In genomic region chr11:3710485-3711259, GRCh38 we compare ENCODE assay signal across 13 cellular contexts. TPM values are rescaled to one million over a fixed set of nuclear protein-coding genes. Genes with fewer than 3 reads are reported as not detected.
DNase-seq lines count a peak whose midpoint lies in the region; ATAC-seq, FAIRE-seq and TF ChIP-seq lines count a peak whose summit lies in the region.
"Had no signal": no experiment of that assay in that cellular context is flagged by ENCODE, and none has a peak within 500 bp of the region (broad histone marks: within the 10 kb centered on the region; RNA-seq: fewer than 3 reads in every experiment).

No MANE protein-coding gene starts in this region.

- FAIRE-seq in HepG2 (lab: Jason Lieb, UNC) (no peak), GM12891 (lab: Jason Lieb, UNC) (no peak)

- H2AFZ ChIP-seq in HepG2 (ENCODE audit: low read length) = no peak overlapping the region

- H3K27ac ChIP-seq in HepG2 (ENCODE audit: extremely low read length, insufficient read depth, low read length) (no peak overlapping the region), right lobe of liver (peak overlapping the region in 1 of 3 donors; percentile 44), iPS-18a (ENCODE audit: low read length) (peak overlapping the region; percentile 80)
- H3K27ac ChIP-seq: VCaP had no signal

- H3K9me3 ChIP-seq in HepG2 (ENCODE audit: low read length) (no peaks in the 10 kb centered on the region), right lobe of liver (no peaks in the 10 kb centered on the region), iPS-18a (ENCODE audit: control insufficient read depth, low read depth, low read length) (no peaks in the 10 kb centered on the region)

- H3K4me3 Mint-ChIP-seq in activated T-helper 2 cell treated with anti-CD3 and anti-CD28 coated beads, Interferon-gamma antibody, Interleukin-2, Interleukin-4, amounts not matched to agents 10 μg/mL and 5 μg/mL and 100 μg/mL, durations not matched to agents 14 hours and 24 hours and 36 hours (ENCODE audit: low read depth) = no peak overlapping the region

- peaks cover 4% of the 10 kb centered on the region for H3K4me1 Mint-ChIP-seq in activated T-helper 2 cell treated with anti-CD3 and anti-CD28 coated beads, Interferon-gamma antibody, Interleukin-2, Interleukin-4, amounts not matched to agents 10 μg/mL and 5 μg/mL and 100 μg/mL, durations not matched to agents 14 hours and 24 hours and 36 hours (ENCODE audit: low read depth)

- TF ChIP-seq POLR2A in HepG2 (IDR thresholded peaks at IDR 0.05; ENCODE audit: insufficient read depth in 1 of 2, low read depth in 2 of 2, low read length in 2 of 2) = no peak
- no peak for TF ChIP-seq POLR2A in right lobe of liver (IDR thresholded peaks at IDR 0.05)
- no peak for TF ChIP-seq POLR2A in GM12891 (IDR thresholded peaks at IDR 0.05; ENCODE audit: low read depth, low read length)

- peaks cover 72% of the 10 kb centered on the region for H3K36me3 Mint-ChIP-seq in activated T-helper 2 cell treated with anti-CD3 and anti-CD28 coated beads, Interferon-gamma antibody, Interleukin-2, Interleukin-4, amounts not matched to agents 10 μg/mL and 5 μg/mL and 100 μg/mL, durations not matched to agents 14 hours and 24 hours and 36 hours (ENCODE audit: low read depth)

- H3K4me3 ChIP-seq in HepG2 (replicated peaks in 1 of 3; ENCODE audit: insufficient read depth in 1 of 3, low read depth in 2 of 3, low read length in 3 of 3) = no peak overlapping the region
- H3K4me3 ChIP-seq in right lobe of liver = no peak overlapping the region
- peak overlapping the region; percentile 50 for H3K4me3 ChIP-seq in iPS-18a (ENCODE audit: low read length)

- H3K36me3 ChIP-seq in HepG2 (replicated peaks in 1 of 2; ENCODE audit: control insufficient read depth in 1 of 2, insufficient read depth in 2 of 2, low read length in 2 of 2) (peaks cover 6 to 73% of the 10 kb centered on the region in 2 experiments), right lobe of liver (peaks cover 0 to 30% (median 12%) of the 10 kb centered on the region in 4 donors), iPS-18a (ENCODE audit: control insufficient read depth, low read depth, low read length) (peaks cover 67% of the 10 kb centered on the region)

- no peaks in the 10 kb centered on the region; the same call in 1 of the 2 replicates for H4K20me1 ChIP-seq in HepG2 (ENCODE audit: insufficient read depth, low read length)

- ATAC-seq in HepG2 (no peak), right lobe of liver (no peak), HG03442 (IDR thresholded peaks at IDR 0.05; ENCODE audit: unreplicated experiment) (no peak), HG03097 (IDR thresholded peaks at IDR 0.05; ENCODE audit: low FRiP score, unreplicated experiment) (no peak)

- TF ChIP-seq CTCF in HepG2 (CRISPR knock-in tag; IDR thresholded peaks at IDR 0.05) (no peak), right lobe of liver (IDR thresholded peaks at IDR 0.05) (no peak)

- 86% methylated on average over 3 of the region's 4 CpGs for WGBS in HepG2 (ENCODE audit: low lambda C conversion rate)
- WGBS in right lobe of liver (ENCODE audit: insufficient coverage, low coverage, low lambda C conversion rate, missing lambda C conversion rate) = 85% methylated on average over 4 of the region's 4 CpGs

- POLR2A ChIA-PET in HepG2 (lab: Yijun Ruan, JAX) = no interaction called here

- TF ChIP-seq EP300 in HepG2 (IDR thresholded peaks at IDR 0.05; ENCODE audit: low read depth in 2 of 2, low read length in 2 of 2) (no peak), HepG2 (CRISPR knock-in tag; IDR thresholded peaks at IDR 0.05; ENCODE audit: borderline replicate concordance) (no peak)

- no peaks in the 10 kb centered on the region for H3K27me3 Mint-ChIP-seq in activated T-helper 2 cell treated with anti-CD3 and anti-CD28 coated beads, Interferon-gamma antibody, Interleukin-2, Interleukin-4, amounts not matched to agents 10 μg/mL and 5 μg/mL and 100 μg/mL, durations not matched to agents 14 hours and 24 hours and 36 hours (ENCODE audit: low read depth)

- peak overlapping the region; percentile 76 for H3K27ac Mint-ChIP-seq in activated T-helper 2 cell treated with anti-CD3 and anti-CD28 coated beads, Interferon-gamma antibody, Interleukin-2, Interleukin-4, amounts not matched to agents 10 μg/mL and 5 μg/mL and 100 μg/mL, durations not matched to agents 14 hours and 24 hours and 36 hours

- no peaks in the 10 kb centered on the region for H3K79me2 ChIP-seq in HepG2 (ENCODE audit: insufficient read depth, low read length)

- CTCF ChIA-PET in HepG2 (lab: Yijun Ruan, JAX; ENCODE audit: low intra/inter-chr PET ratio, low total read pairs) = no interaction called here

- no TSS peak for BruUV-seq in HepG2 (replicated peaks; lab: Mats Ljungman, UMichigan)

- DNase-seq in HepG2 (ENCODE audit: low spot score) = no peak
- no peak for DNase-seq in right lobe of liver
- DNase-seq in activated T-helper 2 cell treated with anti-CD3 and anti-CD28 coated beads, Interferon-gamma antibody, Interleukin-2, Interleukin-4, amounts not matched to agents 10 μg/mL and 5 μg/mL and 100 μg/mL, durations not matched to agents 14 hours and 24 hours and 36 hours (ENCODE audit: low spot score) = no peak
- DNase-seq in GM12891 (ENCODE audit: insufficient read length, low spot score) = no peak
- no peak for DNase-seq in T1000 (lab: John Stamatoyannopoulos, UW)
- DNase-seq: anterior cingulate cortex; NCI-H1092 treated with DMSO at 0.1 percent for 48 hours; NCI-H345; stimulated activated CD4-positive, alpha-beta T cell treated with anti-CD3 and anti-CD28 coated beads, Interleukin-12 subunit alpha, Interleukin-12 subunit beta, amount 100 ng/mL, for 4 hours had no signal

- intact Hi-C loops in HepG2 (cut with micrococcal nuclease; ENCODE audit: unreplicated experiment) = no loop called here
- intact Hi-C loops in right lobe of liver (cut with DNase I) = no loop called here
- intact Hi-C loops in activated T-helper 2 cell treated with anti-CD3 and anti-CD28 coated beads, Interferon-gamma antibody, Interleukin-2, Interleukin-4, amounts not matched to agents 10 μg/mL and 5 μg/mL and 100 μg/mL, durations not matched to agents 14 hours and 24 hours and 36 hours (cut with micrococcal nuclease) = no loop called here

- H3K9me3 Mint-ChIP-seq in activated T-helper 2 cell treated with anti-CD3 and anti-CD28 coated beads, Interferon-gamma antibody, Interleukin-2, Interleukin-4, amounts not matched to agents 10 μg/mL and 5 μg/mL and 100 μg/mL, durations not matched to agents 14 hours and 24 hours and 36 hours = no peaks in the 10 kb centered on the region

- H3K27me3 ChIP-seq in HepG2 (ENCODE audit: control insufficient read depth in 1 of 2, insufficient read depth in 2 of 2, low read length in 2 of 2) = no peaks in the 10 kb centered on the region
- H3K27me3 ChIP-seq in right lobe of liver = no peaks in the 10 kb centered on the region
- no peaks in the 10 kb centered on the region for H3K27me3 ChIP-seq in iPS-18a (ENCODE audit: control insufficient read depth, insufficient read depth, low read length)

- no peak overlapping the region for H3K4me2 ChIP-seq in HepG2 (ENCODE audit: low read depth, low read length)

- in situ Hi-C loops in HepG2 (cut with HindIII; ENCODE audit: extremely low pct_ligation_motif_present, low pct_unique_long_range_greater_than_20kb) = no loop called here

- TF ChIP-seq RAD21 in HepG2 (CRISPR knock-in tag; IDR thresholded peaks at IDR 0.05) = no peak

- peaks cover 40% of the 10 kb centered on the region for H3K4me1 ChIP-seq in HepG2 (ENCODE audit: insufficient read depth, low read length)
- H3K4me1 ChIP-seq in right lobe of liver = peaks cover 0 to 34% (median 6%) of the 10 kb centered on the region in 4 donors
- H3K4me1 ChIP-seq in iPS-18a (ENCODE audit: control insufficient read depth, low read depth, low read length) = peaks cover 11% of the 10 kb centered on the region

- H3K9ac ChIP-seq in HepG2 (ENCODE audit: insufficient read depth, low read depth, low read length) (no peak overlapping the region), iPS-18a (ENCODE audit: low read length) (peak overlapping the region; percentile 30)

TF ChIP-seq in HepG2, 621 proteins besides CTCF, POLR2A, EP300 and RAD21 (continues in another document):
- TF ChIP-seq ZNF841 (CRISPR knock-in tag; IDR thresholded peaks at IDR 0.05; ENCODE audit: borderline replicate concordance) (no peak), SRF (IDR thresholded peaks at IDR 0.05; ENCODE audit: low read depth, low read length) (peak; percentile 48; the same call in 1 of the 2 replicates)

TF ChIP-seq in GM12891, 5 proteins besides CTCF, POLR2A, EP300 and RAD21 (continues in another document):
- no peak for TF ChIP-seq POU2F2 (IDR thresholded peaks at IDR 0.05; ENCODE audit: low read depth, low read length)
- no peak for TF ChIP-seq TAF1 (IDR thresholded peaks at IDR 0.05; ENCODE audit: low read depth, low read length)
- no peak for TF ChIP-seq PAX5 (IDR thresholded peaks at IDR 0.05; ENCODE audit: insufficient read depth, low read length, severe bottlenecking)

RNA-seq across cellular contexts. Expression of gene CHRNA10, which starts 39.5 kb away (rescaled TPM):
- total RNA-seq in HepG2 (2016; rRNA removed; fragmentation: Illumina TruSeq; extraction: Trizol) (0.27 and 0.71 TPM in 2 replicates), right lobe of liver (1 to 10 TPM in 1 of 6 experiments, under 1 TPM in 5; 0.25 to 1.2 (median 0.41) TPM)
- 0.30 and 0.44 TPM in 2 replicates for total RNA-seq in HepG2 (2016; cell fraction: cytosol; rRNA removed; fragmentation: Illumina TruSeq; extraction: Trizol; ENCODE audit: low read depth)
- 0.16 and 0.50 TPM in 2 replicates for total RNA-seq in HepG2 (2016; cell fraction: insoluble cytoplasmic fraction; rRNA removed; fragmentation: Illumina TruSeq; extraction: Trizol)
- 0.34 and 0.68 TPM in 2 replicates for total RNA-seq in HepG2 (2016; cell fraction: membrane; rRNA removed; fragmentation: Illumina TruSeq; extraction: Trizol)
- total RNA-seq in HepG2 (2016; cell fraction: nucleus; rRNA removed; fragmentation: Illumina TruSeq; extraction: Trizol) = 1.5 TPM in 2 replicates
- 0.44 and 0.53 TPM in 2 replicates for polyA plus RNA-seq in HepG2 (2011; rRNA removed)
- polyA plus RNA-seq in HepG2 (2011; cell fraction: cytosol; rRNA removed) = 0.19 and 0.27 TPM in 2 replicates
- polyA plus RNA-seq in HepG2 (2011; cell fraction: nucleus; rRNA removed) = 2.7 and 3.7 TPM in 2 replicates
- polyA plus RNA-seq in HepG2 (2012) = 0.17 and 0.55 TPM in 2 replicates
- 0.38 and 0.52 TPM in 2 replicates for polyA plus RNA-seq in HepG2 (2016; cell fraction: cytosol; fragmentation: Illumina TruSeq; extraction: Trizol; ENCODE audit: low read depth)
- polyA plus RNA-seq in HepG2 (2016; cell fraction: insoluble cytoplasmic fraction; fragmentation: Illumina TruSeq; extraction: Trizol; ENCODE audit: low read depth) = 0.15 TPM in 1 of 2 replicates, not detected in the other
- 0.33 and 0.40 TPM in 2 replicates for polyA plus RNA-seq in HepG2 (2016; cell fraction: membrane; fragmentation: Illumina TruSeq; extraction: Trizol; ENCODE audit: low read depth)
- 1.9 and 2.6 TPM in 2 replicates for polyA plus RNA-seq in HepG2 (2016; cell fraction: nucleus; fragmentation: Illumina TruSeq; extraction: Trizol; ENCODE audit: insufficient read depth, low read depth)
- polyA minus RNA-seq in HepG2 (2011; rRNA and poly(A)+ RNA removed; ENCODE audit: low replicate concordance) = 2.7 and 7.7 TPM in 2 replicates
- polyA minus RNA-seq in HepG2 (2011; cell fraction: cytosol; rRNA and poly(A)+ RNA removed) = not detected in 2 replicates
- polyA minus RNA-seq in HepG2 (2011; cell fraction: nucleus; rRNA and poly(A)+ RNA removed) = 1.9 and 3.6 TPM in 2 replicates
- total RNA-seq in activated T-helper 2 cell treated with anti-CD3 and anti-CD28 coated beads, Interferon-gamma antibody, Interleukin-2, Interleukin-4, amounts not matched to agents 10 μg/mL and 5 μg/mL and 100 μg/mL, durations not matched to agents 14 hours and 24 hours and 36 hours = 2.2 and 2.4 TPM in 2 replicates
- polyA plus RNA-seq in GM12891 (2012; ENCODE audit: low read depth, missing spikeins) = 0.30 TPM
